Comparison of ENCODE assay signal across 8 cellular contexts in genomic region chr2:15730545-15731212, GRCh38.
DNase-seq lines count a peak whose midpoint lies in the region; ATAC-seq, FAIRE-seq and TF ChIP-seq lines count a peak whose summit lies in the region.

No MANE protein-coding gene starts in this region.

- H3K9me3 ChIP-seq in K562 (replicated peaks; ENCODE audit: control insufficient read depth, insufficient read depth, low read depth, low read length) (no peaks in the 10 kb centered on the region), keratinocyte (ENCODE audit: control insufficient read depth, low read depth, low read length) (no peaks in the 10 kb centered on the region)

- TF ChIP-seq POLR2A in K562 (conservative IDR thresholded peaks at IDR 0.05), result no peak

- in situ Hi-C loops in KBM-7 (cut with MboI; ENCODE audit: low pct_unique_long_range_greater_than_20kb, low sequenced_read_pairs) (no loop called here), K562 (cut with MboI) (no loop called here)

- H3K4me3 ChIP-seq in K562 (no peak overlapping the region), keratinocyte (ENCODE audit: control insufficient read depth in 2 of 3, extremely low read depth in 1 of 3, insufficient read depth in 2 of 3, low read depth in 1 of 3, low read length in 3 of 3) (no peak overlapping the region)

- no peak overlapping the region for H3K27ac Mint-ChIP-seq in activated naive CD4-positive, alpha-beta T cell treated with anti-CD3 and anti-CD28 coated beads, Interleukin-2, amount 50 U/mL, for 72 hours

- TF ChIP-seq CTCF in K562 (IDR thresholded peaks at IDR 0.05 in 2 of 3, conservative IDR thresholded peaks at IDR 0.05 in 1 of 3; ENCODE audit: insufficient read depth in 2 of 3, low read depth in 1 of 3, low read length in 3 of 3) (no peak), keratinocyte (optimal IDR thresholded peaks at IDR 0.05 in 1 of 3, IDR thresholded peaks at IDR 0.05 in 1 of 3, conservative IDR thresholded peaks at IDR 0.05 in 1 of 3; ENCODE audit: extremely low read depth in 1 of 3, insufficient read depth in 2 of 3, low read length in 3 of 3) (no peak)

- H3K4me1 ChIP-seq in K562 (replicated peaks in 1 of 2; ENCODE audit: control insufficient read depth in 2 of 2, insufficient read depth in 2 of 2, low read length in 2 of 2) (peaks cover 4 to 7% of the 10 kb centered on the region in 2 experiments; a peak in 4 of 5 replicates), keratinocyte (ENCODE audit: control insufficient read depth, extremely low read depth, insufficient read depth, low read length) (peaks cover 4% of the 10 kb centered on the region)

- H2AFZ ChIP-seq in K562 (ENCODE audit: low read depth, low read length) (no peak overlapping the region), keratinocyte (ENCODE audit: control insufficient read depth, low read length) (no peak overlapping the region)

- intact Hi-C loops in K562 (cut with micrococcal nuclease), result loop anchor here (5.0 kb wide), 1 partner anchor 88 kb away; no protein-coding TSS in a partner anchor

- peak; percentile 30; the same call in 1 of the 2 replicates for TF ChIP-seq EP300 in K562 (IDR thresholded peaks at IDR 0.05; ENCODE audit: low read length)

- DNase-seq in CMK (ENCODE audit: low read depth) (peak; percentile 66), KBM-7 (peak; percentile 8), K562 (ENCODE audit: extremely low read depth in 1 of 4, low spot score in 3 of 4) (peak; percentile 64 to 86 (median 73)), keratinocyte (ENCODE audit: low read depth, low spot score) (peak; percentile 73), substantia nigra (lab: John Stamatoyannopoulos, UW) (peak; percentile 31 to 93 (median 81))
- no peak for DNase-seq in activated effector memory CD4-positive, alpha-beta T cell treated with Interleukin-2 at 50 U/mL for 16 hours
- DNase-seq in activated naive CD4-positive, alpha-beta T cell treated with anti-CD3 and anti-CD28 coated beads, Interleukin-2, amount 50 U/mL, for 72 hours (ENCODE audit: low spot score in 2 of 2), result no peak

- ATAC-seq in GM21515 (IDR thresholded peaks at IDR 0.05; ENCODE audit: unreplicated experiment), result peak; percentile 42
- ATAC-seq in K562, result peak; percentile 91
- ATAC-seq in activated naive CD4-positive, alpha-beta T cell treated with anti-CD3 and anti-CD28 coated beads, Interleukin-2, amount 50 U/mL, for 72 hours, result no peak

- TF ChIP-seq RAD21 in K562 (CRISPR knock-in tag; conservative IDR thresholded peaks at IDR 0.05 in 1 of 2, IDR thresholded peaks at IDR 0.05 in 1 of 2), result no peak

- dilution Hi-C loops in keratinocyte (cut with MboI; ENCODE audit: extremely low pct_ligation_motif_present, low sequenced_read_pairs), result no loop called here

- CTCF ChIA-PET in K562 (lab: Yijun Ruan, JAX; ENCODE audit: low intra/inter-chr PET ratio), result no interaction called here

- H3K4me2 ChIP-seq in K562 (ENCODE audit: insufficient read depth, low read length), result no peak overlapping the region
- no peak overlapping the region for H3K4me2 ChIP-seq in keratinocyte (ENCODE audit: control insufficient read depth, extremely low read depth, insufficient read depth, low read depth, low read length)

- WGBS in K562 (ENCODE audit: insufficient coverage, low coverage, missing lambda C conversion rate), result 0% methylated on average over 7 of the region's 7 CpGs

- H3K27ac ChIP-seq in K562 (ENCODE audit: extremely low read depth, low read depth, low read length) (no peak overlapping the region), keratinocyte (ENCODE audit: control insufficient read depth, insufficient read depth, low read length) (no peak overlapping the region), substantia nigra (ENCODE audit: low read depth, low read length, poor library complexity, severe bottlenecking) (no peak overlapping the region)

- FAIRE-seq in K562 (lab: Jason Lieb, UNC), result peak; percentile 85
- FAIRE-seq in keratinocyte (lab: Jason Lieb, UNC), result peak; percentile 76

- H3K36me3 Mint-ChIP-seq in activated naive CD4-positive, alpha-beta T cell treated with anti-CD3 and anti-CD28 coated beads, Interleukin-2, amount 50 U/mL, for 72 hours, result no peaks in the 10 kb centered on the region

- BruUV-seq in K562 (replicated peaks; lab: Mats Ljungman, UMichigan), result no TSS peak

- H4K20me1 ChIP-seq in K562 (replicated peaks; ENCODE audit: control insufficient read depth, insufficient read depth, low read length), result peaks cover 17% of the 10 kb centered on the region
- no peaks in the 10 kb centered on the region for H4K20me1 ChIP-seq in keratinocyte (ENCODE audit: control insufficient read depth, extremely low read depth, insufficient read depth, low read length)

- POLR2A ChIA-PET in K562 (lab: Yijun Ruan, JAX), result interaction anchor here (0.7 kb wide), 1 partner anchor 43 kb away, joined by 3 read pairs; no protein-coding TSS in a partner anchor

- no peaks in the 10 kb centered on the region for H3K36me3 ChIP-seq in K562 (ENCODE audit: control insufficient read depth, insufficient read depth, low read length)
- no peaks in the 10 kb centered on the region for H3K36me3 ChIP-seq in keratinocyte (ENCODE audit: control insufficient read depth in 2 of 2, extremely low read depth in 1 of 2, insufficient read depth in 2 of 2, low read length in 2 of 2)

- peaks cover 10 to 62% of the 10 kb centered on the region in 2 experiments; a peak in 4 of 5 replicates for H3K27me3 ChIP-seq in K562 (ENCODE audit: control insufficient read depth in 2 of 2, insufficient read depth in 2 of 2, low read length in 2 of 2)
- H3K27me3 ChIP-seq in keratinocyte (ENCODE audit: control insufficient read depth, extremely low read depth, insufficient read depth, low read length), result peaks cover 49% of the 10 kb centered on the region

- H3K9me1 ChIP-seq in K562 (ENCODE audit: control insufficient read depth, insufficient read depth, low read length) (no peaks in the 10 kb centered on the region), keratinocyte (ENCODE audit: control insufficient read depth, extremely low read depth, insufficient read depth, low read length) (no peaks in the 10 kb centered on the region)

- H3K9ac ChIP-seq in K562 (ENCODE audit: insufficient read depth in 1 of 2, low read depth in 2 of 2, low read length in 2 of 2) (no peak overlapping the region), keratinocyte (ENCODE audit: control insufficient read depth, extremely low read depth, insufficient read depth, low read length) (no peak overlapping the region)

- H3K9me3 Mint-ChIP-seq in activated naive CD4-positive, alpha-beta T cell treated with anti-CD3 and anti-CD28 coated beads, Interleukin-2, amount 50 U/mL, for 72 hours, result no peaks in the 10 kb centered on the region

- H3K79me2 ChIP-seq in K562 (ENCODE audit: control insufficient read depth, insufficient read depth, low read length), result no peaks in the 10 kb centered on the region
- H3K79me2 ChIP-seq in keratinocyte (ENCODE audit: control insufficient read depth, insufficient read depth, low read length), result no peaks in the 10 kb centered on the region

TF ChIP-seq in K562, 482 proteins besides CTCF, POLR2A, EP300 and RAD21 (continues in another document):
- no peak for TF ChIP-seq POLR2B (IDR thresholded peaks at IDR 0.05; ENCODE audit: low read depth, partially characterized antibody)
- no peak for TF ChIP-seq EWSR1 (IDR thresholded peaks at IDR 0.05; ENCODE audit: borderline replicate concordance, low read depth, partially characterized antibody)
- TF ChIP-seq SRSF9 (IDR thresholded peaks at IDR 0.05; ENCODE audit: borderline replicate concordance, low read depth, low read length), result no peak
- TF ChIP-seq, protein P1, sequence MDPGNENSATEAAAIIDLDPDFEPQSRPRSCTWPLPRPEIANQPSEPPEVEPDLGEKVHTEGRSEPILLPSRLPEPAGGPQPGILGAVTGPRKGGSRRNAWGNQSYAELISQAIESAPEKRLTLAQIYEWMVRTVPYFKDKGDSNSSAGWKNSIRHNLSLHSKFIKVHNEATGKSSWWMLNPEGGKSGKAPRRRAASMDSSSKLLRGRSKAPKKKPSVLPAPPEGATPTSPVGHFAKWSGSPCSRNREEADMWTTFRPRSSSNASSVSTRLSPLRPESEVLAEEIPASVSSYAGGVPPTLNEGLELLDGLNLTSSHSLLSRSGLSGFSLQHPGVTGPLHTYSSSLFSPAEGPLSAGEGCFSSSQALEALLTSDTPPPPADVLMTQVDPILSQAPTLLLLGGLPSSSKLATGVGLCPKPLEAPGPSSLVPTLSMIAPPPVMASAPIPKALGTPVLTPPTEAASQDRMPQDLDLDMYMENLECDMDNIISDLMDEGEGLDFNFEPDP (CRISPR knock-in tag; IDR thresholded peaks at IDR 0.05), result no peak
- no peak for TF ChIP-seq KDM5B (IDR thresholded peaks at IDR 0.05; ENCODE audit: insufficient replicate concordance, low read depth, low read length)
- TF ChIP-seq PPARD (CRISPR knock-in tag; IDR thresholded peaks at IDR 0.05), result no peak
- TF ChIP-seq FIP1L1 (IDR thresholded peaks at IDR 0.05; ENCODE audit: low read depth, low read length, poor library complexity, severe bottlenecking), result no peak
- TF ChIP-seq SIN3B (IDR thresholded peaks at IDR 0.05; ENCODE audit: low read depth), result no peak
- no peak for TF ChIP-seq ATF1 (CRISPR knock-in tag; IDR thresholded peaks at IDR 0.05)
- TF ChIP-seq ATF1 (tag; IDR thresholded peaks at IDR 0.05), result 0 out of 2 replicates have a peak, but pooled peaks have one; percentile 14
- peak; percentile 62 for TF ChIP-seq ELF1 (tag; IDR thresholded peaks at IDR 0.05)
- no peak for TF ChIP-seq ATF4 (CRISPR knock-in tag; IDR thresholded peaks at IDR 0.05)
- TF ChIP-seq CREB1 (IDR thresholded peaks at IDR 0.05), result no peak
- TF ChIP-seq CREB1 (CRISPR knock-in tag; IDR thresholded peaks at IDR 0.05), result no peak
- no peak for TF ChIP-seq KLF13 (tag; IDR thresholded peaks at IDR 0.05; ENCODE audit: borderline replicate concordance, low read depth)
- no peak for TF ChIP-seq RHOXF2B (CRISPR knock-in tag; conservative IDR thresholded peaks at IDR 0.05)

Comparison
In these comparisons a context has a peak if more than half of its experiments do, and no peak if none do; other contexts are left out.
1. DNase-seq: peak in CMK (single experiment), KBM-7 (single experiment), K562 (4 of 4), keratinocyte (single experiment) and substantia nigra (49 of 49); none in activated effector memory CD4-positive, alpha-beta T cell treated with Interleukin-2 at 50 U/mL for 16 hours (single experiment) and activated naive CD4-positive, alpha-beta T cell treated with anti-CD3 and anti-CD28 coated beads, Interleukin-2, amount 50 U/mL, for 72 hours (0 of 2).
2. ATAC-seq: peak in GM21515 (single experiment) and K562 (single experiment); none in activated naive CD4-positive, alpha-beta T cell treated with anti-CD3 and anti-CD28 coated beads, Interleukin-2, amount 50 U/mL, for 72 hours (0 of 2).